18 cellular contexts compared by ENCODE assay signal in genomic region chr7:69418865-69419670, GRCh38.
DNase-seq lines count a peak whose midpoint lies in the region; ATAC-seq, FAIRE-seq and TF ChIP-seq lines count a peak whose summit lies in the region.
"Had no signal": no experiment of that assay in that cellular context is flagged by ENCODE, and none has a peak within 500 bp of the region (broad histone marks: within the 10 kb centered on the region; RNA-seq: fewer than 3 reads in every experiment).

No MANE protein-coding gene starts in this region.

- H3K27me3 Mint-ChIP-seq in glutamatergic neuron (ENCODE audit: unreplicated experiment), result no peaks in the 10 kb centered on the region
- H3K27me3 Mint-ChIP-seq in natural killer cell treated with Interleukin-12 subunit alpha and Interleukin-12 subunit beta and Interleukin-15 and Interleukin-18, amount 100 ng/mL, for 72 hours, result peaks cover 7 to 9% of the 10 kb centered on the region in 2 donors

- 51% methylated on average over 7 of the region's 7 CpGs for WGBS in A549 (ENCODE audit: missing lambda C conversion rate)

- H3K9me3 ChIP-seq in A549, result no peaks in the 10 kb centered on the region

- peak overlapping the region; percentile 4 for H3K27ac Mint-ChIP-seq in glutamatergic neuron (ENCODE audit: unreplicated experiment)
- no peak overlapping the region for H3K27ac Mint-ChIP-seq in natural killer cell treated with Interleukin-12 subunit alpha and Interleukin-12 subunit beta and Interleukin-15 and Interleukin-18, amount 100 ng/mL, for 72 hours

- FAIRE-seq in A549 (lab: Jason Lieb, UNC), result no peak
- FAIRE-seq: H54 had no signal

- no peak for TF ChIP-seq POLR2A in A549 (IDR thresholded peaks at IDR 0.05; ENCODE audit: low read length)

- H3K4me3 Mint-ChIP-seq in glutamatergic neuron (ENCODE audit: unreplicated experiment), result peak overlapping the region; percentile 6
- no peak overlapping the region for H3K4me3 Mint-ChIP-seq in natural killer cell treated with Interleukin-12 subunit alpha and Interleukin-12 subunit beta and Interleukin-15 and Interleukin-18, amount 100 ng/mL, for 72 hours

- peaks cover 19% of the 10 kb centered on the region for H3K4me1 ChIP-seq in A549

- H3K27ac ChIP-seq in A549, result peak overlapping the region; percentile 5 to 18; a peak in 3 of 6 replicates
- H3K27ac ChIP-seq: 22Rv1 had no signal

- TF ChIP-seq CTCF in A549 (IDR thresholded peaks at IDR 0.05), result no peak
- no peak for TF ChIP-seq CTCF in glutamatergic neuron (IDR thresholded peaks at IDR 0.05; ENCODE audit: partially characterized antibody, unreplicated experiment)

- ATAC-seq in A549 (no peak), HG03469 (IDR thresholded peaks at IDR 0.05; ENCODE audit: unreplicated experiment) (no peak)
- no peak for ATAC-seq in natural killer cell treated with Interleukin-12 subunit alpha and Interleukin-12 subunit beta and Interleukin-15 and Interleukin-18, amount 100 ng/mL, for 72 hours

- CTCF ChIA-PET in A549 (lab: Yijun Ruan, JAX), result interaction anchor here (0.7 kb wide), 2 partner anchors 8 to 13 kb away, joined by 3 read pairs; no protein-coding TSS in a partner anchor

- H3K9me3 Mint-ChIP-seq in glutamatergic neuron (ENCODE audit: unreplicated experiment), result no peaks in the 10 kb centered on the region
- H3K9me3 Mint-ChIP-seq in natural killer cell treated with Interleukin-12 subunit alpha and Interleukin-12 subunit beta and Interleukin-15 and Interleukin-18, amount 100 ng/mL, for 72 hours, result peaks cover 4% of the 10 kb centered on the region

- POLR2A ChIA-PET in A549 (lab: Yijun Ruan, JAX), result interaction anchor here (0.6 kb wide), 1 partner anchor 464 kb away, joined by 3 read pairs; no protein-coding TSS in a partner anchor

- no peak for TF ChIP-seq EP300 in A549 (IDR thresholded peaks at IDR 0.05)

- no peak for TF ChIP-seq RAD21 in A549 (conservative IDR thresholded peaks at IDR 0.05 in 1 of 2, IDR thresholded peaks at IDR 0.05 in 1 of 2)

- no peak for DNase-seq in A549 (ENCODE audit: low read depth in 1 of 2, low spot score in 1 of 2)
- DNase-seq in M059J (ENCODE audit: low read depth), result peak; percentile 67
- no peak for DNase-seq in glutamatergic neuron
- DNase-seq in retina, result peak; percentile 58
- DNase-seq in GM03348 (ENCODE audit: low spot score), result no peak
- no peak for DNase-seq in natural killer cell treated with Interleukin-12 subunit alpha and Interleukin-12 subunit beta and Interleukin-15 and Interleukin-18, amount 100 ng/mL, for 72 hours (ENCODE audit: low spot score)
- no peak for DNase-seq in DMS114 treated with DMSO at 0.1 percent for 48 hours (lab: John Stamatoyannopoulos, UW; ENCODE audit: unreplicated experiment)
- DNase-seq: Calu3, DMS79, GDM1, NCI-H1930, NCI-H2171, NCI-H446 treated with DMSO at 0.1 percent for 48 hours, NCI-H748 treated with DMSO at 0.1 percent for 48 hours, Right ventricle myocardium superior had no signal

- no peak overlapping the region for H3K4me3 ChIP-seq in A549

- H3K4me1 Mint-ChIP-seq in glutamatergic neuron (ENCODE audit: low read depth, unreplicated experiment), result peaks cover 13% of the 10 kb centered on the region
- no peaks in the 10 kb centered on the region for H3K4me1 Mint-ChIP-seq in natural killer cell treated with Interleukin-12 subunit alpha and Interleukin-12 subunit beta and Interleukin-15 and Interleukin-18, amount 100 ng/mL, for 72 hours (ENCODE audit: low read depth in 2 of 2)

- H3K36me3 Mint-ChIP-seq in glutamatergic neuron (ENCODE audit: unreplicated experiment), result peaks cover 4% of the 10 kb centered on the region
- no peaks in the 10 kb centered on the region for H3K36me3 Mint-ChIP-seq in natural killer cell treated with Interleukin-12 subunit alpha and Interleukin-12 subunit beta and Interleukin-15 and Interleukin-18, amount 100 ng/mL, for 72 hours

- peak overlapping the region; percentile 20; the same call in 1 of the 3 replicates for H3K4me2 ChIP-seq in A549

TF ChIP-seq in A549, 52 proteins besides CTCF, POLR2A, EP300 and RAD21:
- TF ChIP-seq MYC (IDR thresholded peaks at IDR 0.05; ENCODE audit: borderline replicate concordance, low read length) (no peak), FOXS1 (CRISPR knock-in tag; IDR thresholded peaks at IDR 0.05) (no peak), CEBPB (IDR thresholded peaks at IDR 0.05) (no peak), ZFP36 (IDR thresholded peaks at IDR 0.05; ENCODE audit: borderline replicate concordance, partially characterized antibody) (no peak), JUNB (IDR thresholded peaks at IDR 0.05) (no peak), CHD4 (IDR thresholded peaks at IDR 0.05; ENCODE audit: borderline replicate concordance) (no peak), CHD2 (IDR thresholded peaks at IDR 0.05; ENCODE audit: low read length, partially characterized antibody) (no peak), MAZ (IDR thresholded peaks at IDR 0.05; ENCODE audit: borderline replicate concordance, low read depth, low read length) (no peak), ESRRA (IDR thresholded peaks at IDR 0.05; ENCODE audit: borderline replicate concordance, low read length) (no peak), KDM5A (IDR thresholded peaks at IDR 0.05) (no peak), GATA3 (IDR thresholded peaks at IDR 0.05; ENCODE audit: borderline replicate concordance) (no peak), SREBF2 (IDR thresholded peaks at IDR 0.05) (no peak), TFCP2L1 (CRISPR knock-in tag; IDR thresholded peaks at IDR 0.05) (no peak)

Comparison
In these comparisons a context has a peak if more than half of its experiments do, and no peak if none do; other contexts are left out.
1. DNase-seq: peak in M059J (single experiment) and retina (single experiment); none in A549 (0 of 2), glutamatergic neuron (single experiment), GM03348 (single experiment), natural killer cell treated with Interleukin-12 subunit alpha and Interleukin-12 subunit beta and Interleukin-15 and Interleukin-18, amount 100 ng/mL, for 72 hours (single experiment) and DMS114 treated with DMSO at 0.1 percent for 48 hours (single experiment).